1 cellular context compared by ENCODE assay signal in genomic region chr10:14838582-14839304, GRCh38.
TF ChIP-seq lines count a peak whose summit lies in the region.

No MANE protein-coding gene starts in this region.

TF ChIP-seq in HepG2, 621 proteins besides CTCF, POLR2A, EP300 and RAD21 (continues in another document):
- no peak for TF ChIP-seq TIGD3 (CRISPR knock-in tag; IDR thresholded peaks at IDR 0.05; ENCODE audit: borderline replicate concordance)
- TF ChIP-seq RXRB (CRISPR knock-in tag; IDR thresholded peaks at IDR 0.05; ENCODE audit: borderline replicate concordance), result no peak
- no peak for TF ChIP-seq ZFP36 (IDR thresholded peaks at IDR 0.05; ENCODE audit: borderline replicate concordance, low read depth, low read length, partially characterized antibody)
- no peak for TF ChIP-seq TAF15 (IDR thresholded peaks at IDR 0.05; ENCODE audit: low read depth, low read length, poor library complexity, severe bottlenecking)
- no peak for TF ChIP-seq NCOA1 (CRISPR knock-in tag; IDR thresholded peaks at IDR 0.05)
- no peak for TF ChIP-seq ZNF557 (CRISPR knock-in tag; IDR thresholded peaks at IDR 0.05)
- no peak for TF ChIP-seq ZNF850 (CRISPR knock-in tag; conservative IDR thresholded peaks at IDR 0.05)
- TF ChIP-seq, protein P1, sequence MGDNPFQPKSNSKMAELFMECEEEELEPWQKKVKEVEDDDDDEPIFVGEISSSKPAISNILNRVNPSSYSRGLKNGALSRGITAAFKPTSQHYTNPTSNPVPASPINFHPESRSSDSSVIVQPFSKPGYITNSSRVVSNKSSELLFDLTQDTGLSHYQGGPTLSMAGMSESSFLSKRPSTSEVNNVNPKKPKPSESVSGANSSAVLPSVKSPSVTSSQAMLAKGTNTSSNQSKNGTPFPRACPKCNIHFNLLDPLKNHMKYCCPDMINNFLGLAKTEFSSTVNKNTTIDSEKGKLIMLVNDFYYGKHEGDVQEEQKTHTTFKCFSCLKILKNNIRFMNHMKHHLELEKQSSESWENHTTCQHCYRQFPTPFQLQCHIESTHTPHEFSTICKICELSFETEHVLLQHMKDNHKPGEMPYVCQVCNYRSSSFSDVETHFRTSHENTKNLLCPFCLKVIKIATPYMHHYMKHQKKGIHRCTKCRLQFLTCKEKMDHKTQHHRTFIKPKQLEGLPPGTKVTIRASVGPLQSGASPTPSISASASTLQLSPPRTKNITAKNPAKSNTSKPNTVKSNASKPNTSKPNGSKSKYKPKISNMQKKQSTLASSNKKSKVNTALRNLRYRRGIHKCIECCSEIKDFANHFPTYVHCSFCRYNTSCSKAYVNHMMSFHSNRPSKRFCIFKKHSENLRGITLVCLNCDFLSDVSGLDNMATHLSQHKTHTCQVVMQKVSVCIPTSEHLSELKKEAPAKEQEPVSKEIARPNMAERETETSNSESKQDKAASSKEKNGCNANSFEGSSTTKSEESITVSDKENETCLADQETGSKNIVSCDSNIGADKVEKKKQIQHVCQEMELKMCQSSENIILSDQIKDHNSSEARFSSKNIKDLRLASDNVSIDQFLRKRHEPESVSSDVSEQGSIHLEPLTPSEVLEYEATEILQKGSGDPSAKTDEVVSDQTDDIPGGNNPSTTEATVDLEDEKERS (CRISPR knock-in tag; IDR thresholded peaks at IDR 0.05), result no peak
- TF ChIP-seq RFX1 (IDR thresholded peaks at IDR 0.05), result no peak
- no peak for TF ChIP-seq FOSL1 (CRISPR knock-in tag; IDR thresholded peaks at IDR 0.05; ENCODE audit: borderline replicate concordance)
- 0 out of 2 replicates have a peak, but pooled peaks have one; percentile 46 for TF ChIP-seq ZBTB39 (CRISPR knock-in tag; IDR thresholded peaks at IDR 0.05)
- TF ChIP-seq CREB1 (IDR thresholded peaks at IDR 0.05), result peak; percentile 54
- no peak for TF ChIP-seq CREB1 (CRISPR knock-in tag; IDR thresholded peaks at IDR 0.05)
- no peak for TF ChIP-seq ETV6 (CRISPR knock-in tag; conservative IDR thresholded peaks at IDR 0.05)
- TF ChIP-seq NR3C1 (CRISPR knock-in tag; IDR thresholded peaks at IDR 0.05), result no peak
- TF ChIP-seq YY1 (IDR thresholded peaks at IDR 0.05; ENCODE audit: insufficient read depth, insufficient replicate concordance, low read depth, low read length), result peak; percentile 53
- no peak for TF ChIP-seq ZNF253 (CRISPR knock-in tag; IDR thresholded peaks at IDR 0.05; ENCODE audit: borderline replicate concordance)
- no peak for TF ChIP-seq DNMT1 (CRISPR knock-in tag; IDR thresholded peaks at IDR 0.05)
- TF ChIP-seq ZNF720 (CRISPR knock-in tag; IDR thresholded peaks at IDR 0.05), result no peak
- peak; percentile 9; the same call in 1 of the 2 replicates for TF ChIP-seq KLF6 (CRISPR knock-in tag; IDR thresholded peaks at IDR 0.05)
- 0 out of 2 replicates have a peak, but pooled peaks have one; percentile 41 for TF ChIP-seq ZNF749 (CRISPR knock-in tag; IDR thresholded peaks at IDR 0.05; ENCODE audit: borderline replicate concordance)
- 0 out of 2 replicates have a peak, but pooled peaks have one; percentile 26 for TF ChIP-seq CSRNP1 (CRISPR knock-in tag; IDR thresholded peaks at IDR 0.05)
- no peak for TF ChIP-seq LCORL (IDR thresholded peaks at IDR 0.05)
- peak; percentile 55; the same call in 1 of the 2 replicates for TF ChIP-seq LCORL (CRISPR knock-in tag; IDR thresholded peaks at IDR 0.05)
- TF ChIP-seq FOXC1 (CRISPR knock-in tag; IDR thresholded peaks at IDR 0.05; ENCODE audit: borderline replicate concordance), result no peak
- no peak for TF ChIP-seq ZNF224 (CRISPR knock-in tag; IDR thresholded peaks at IDR 0.05)
- no peak for TF ChIP-seq POLR2AphosphoS5 (IDR thresholded peaks at IDR 0.05; ENCODE audit: low read depth, low read length)
- TF ChIP-seq ZNF556 (CRISPR knock-in tag; IDR thresholded peaks at IDR 0.05; ENCODE audit: borderline replicate concordance), result 0 out of 2 replicates have a peak, but pooled peaks have one; percentile 8
- no peak for TF ChIP-seq ZFP1 (CRISPR knock-in tag; IDR thresholded peaks at IDR 0.05)
- no peak for TF ChIP-seq MTA3 (CRISPR knock-in tag; IDR thresholded peaks at IDR 0.05)
- TF ChIP-seq NPAS2 (CRISPR knock-in tag; IDR thresholded peaks at IDR 0.05; ENCODE audit: borderline replicate concordance), result no peak
- no peak for TF ChIP-seq FUBP1 (CRISPR knock-in tag; IDR thresholded peaks at IDR 0.05; ENCODE audit: borderline replicate concordance)
- TF ChIP-seq HBP1 (CRISPR knock-in tag; IDR thresholded peaks at IDR 0.05; ENCODE audit: low read depth), result no peak
- no peak for TF ChIP-seq ZNF530 (CRISPR knock-in tag; IDR thresholded peaks at IDR 0.05; ENCODE audit: low read depth)
- no peak for TF ChIP-seq NAIF1 (CRISPR knock-in tag; IDR thresholded peaks at IDR 0.05; ENCODE audit: borderline replicate concordance)
- TF ChIP-seq, protein P2, sequence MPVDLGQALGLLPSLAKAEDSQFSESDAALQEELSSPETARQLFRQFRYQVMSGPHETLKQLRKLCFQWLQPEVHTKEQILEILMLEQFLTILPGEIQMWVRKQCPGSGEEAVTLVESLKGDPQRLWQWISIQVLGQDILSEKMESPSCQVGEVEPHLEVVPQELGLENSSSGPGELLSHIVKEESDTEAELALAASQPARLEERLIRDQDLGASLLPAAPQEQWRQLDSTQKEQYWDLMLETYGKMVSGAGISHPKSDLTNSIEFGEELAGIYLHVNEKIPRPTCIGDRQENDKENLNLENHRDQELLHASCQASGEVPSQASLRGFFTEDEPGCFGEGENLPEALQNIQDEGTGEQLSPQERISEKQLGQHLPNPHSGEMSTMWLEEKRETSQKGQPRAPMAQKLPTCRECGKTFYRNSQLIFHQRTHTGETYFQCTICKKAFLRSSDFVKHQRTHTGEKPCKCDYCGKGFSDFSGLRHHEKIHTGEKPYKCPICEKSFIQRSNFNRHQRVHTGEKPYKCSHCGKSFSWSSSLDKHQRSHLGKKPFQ (CRISPR knock-in tag; IDR thresholded peaks at IDR 0.05; ENCODE audit: insufficient replicate concordance), result no peak
- TF ChIP-seq ZNF446 (CRISPR knock-in tag; IDR thresholded peaks at IDR 0.05), result no peak
- TF ChIP-seq ZNF570 (CRISPR knock-in tag; IDR thresholded peaks at IDR 0.05; ENCODE audit: borderline replicate concordance), result no peak
- 0 out of 2 replicates have a peak, but pooled peaks have one; percentile 8 for TF ChIP-seq ZNF414 (CRISPR knock-in tag; IDR thresholded peaks at IDR 0.05)
- no peak for TF ChIP-seq MNT (IDR thresholded peaks at IDR 0.05)
- TF ChIP-seq ZNF784 (CRISPR knock-in tag; IDR thresholded peaks at IDR 0.05; ENCODE audit: borderline replicate concordance), result 0 out of 2 replicates have a peak, but pooled peaks have one; percentile 18
- TF ChIP-seq, protein P3, sequence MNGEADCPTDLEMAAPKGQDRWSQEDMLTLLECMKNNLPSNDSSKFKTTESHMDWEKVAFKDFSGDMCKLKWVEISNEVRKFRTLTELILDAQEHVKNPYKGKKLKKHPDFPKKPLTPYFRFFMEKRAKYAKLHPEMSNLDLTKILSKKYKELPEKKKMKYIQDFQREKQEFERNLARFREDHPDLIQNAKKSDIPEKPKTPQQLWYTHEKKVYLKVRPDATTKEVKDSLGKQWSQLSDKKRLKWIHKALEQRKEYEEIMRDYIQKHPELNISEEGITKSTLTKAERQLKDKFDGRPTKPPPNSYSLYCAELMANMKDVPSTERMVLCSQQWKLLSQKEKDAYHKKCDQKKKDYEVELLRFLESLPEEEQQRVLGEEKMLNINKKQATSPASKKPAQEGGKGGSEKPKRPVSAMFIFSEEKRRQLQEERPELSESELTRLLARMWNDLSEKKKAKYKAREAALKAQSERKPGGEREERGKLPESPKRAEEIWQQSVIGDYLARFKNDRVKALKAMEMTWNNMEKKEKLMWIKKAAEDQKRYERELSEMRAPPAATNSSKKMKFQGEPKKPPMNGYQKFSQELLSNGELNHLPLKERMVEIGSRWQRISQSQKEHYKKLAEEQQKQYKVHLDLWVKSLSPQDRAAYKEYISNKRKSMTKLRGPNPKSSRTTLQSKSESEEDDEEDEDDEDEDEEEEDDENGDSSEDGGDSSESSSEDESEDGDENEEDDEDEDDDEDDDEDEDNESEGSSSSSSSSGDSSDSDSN (CRISPR knock-in tag; IDR thresholded peaks at IDR 0.05), result 0 out of 2 replicates have a peak, but pooled peaks have one; percentile 1
- no peak for TF ChIP-seq CCAR2 (optimal IDR thresholded peaks at IDR 0.05; ENCODE audit: low read depth, low read length)
- TF ChIP-seq ZNF782 (CRISPR knock-in tag; IDR thresholded peaks at IDR 0.05; ENCODE audit: borderline replicate concordance), result no peak
- no peak for TF ChIP-seq JDP2 (CRISPR knock-in tag; IDR thresholded peaks at IDR 0.05; ENCODE audit: borderline replicate concordance)
